Comparison of ENCODE assay signal across 14 cellular contexts in the genomic region with DNA sequence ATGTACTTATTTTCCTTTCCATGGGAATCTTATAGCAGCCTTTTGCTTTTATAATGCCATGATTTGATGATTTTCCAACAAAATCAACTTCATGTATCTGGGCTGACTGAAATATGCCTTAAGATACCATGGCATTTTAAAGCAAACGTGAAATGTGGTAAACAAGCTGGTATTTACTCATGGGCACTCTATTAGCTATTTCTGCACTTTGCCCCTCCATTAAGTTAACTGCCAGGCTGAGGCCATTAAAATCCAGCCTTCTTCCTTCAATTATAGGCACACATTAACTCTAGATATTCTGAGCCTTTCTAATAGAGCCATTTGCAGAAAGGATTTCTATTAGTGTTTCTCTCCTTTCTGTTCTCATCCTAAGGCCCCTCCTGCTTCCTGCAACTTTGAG. TPM values are rescaled to one million over a fixed set of nuclear protein-coding genes. Genes with fewer than 3 reads are reported as not detected.
DNase-seq lines count a peak whose midpoint lies in the region; ATAC-seq and TF ChIP-seq lines count a peak whose summit lies in the region.
"Had no signal": no experiment of that assay in that cellular context is flagged by ENCODE, and none has a peak within 500 bp of the region (broad histone marks: within the 10 kb centered on the region; RNA-seq: fewer than 3 reads in every experiment).

No MANE protein-coding gene starts in this region.

- peaks cover 4% of the 10 kb centered on the region for H3K27me3 ChIP-seq in prostate gland (replicated peaks; ENCODE audit: insufficient read depth)

- in situ Hi-C loops in G401 (cut with HindIII; ENCODE audit: low sequenced_read_pairs), result no loop called here

- H3K36me3 ChIP-seq in prostate gland, result no peaks in the 10 kb centered on the region

- no peak for ATAC-seq in HG03432 (IDR thresholded peaks at IDR 0.05; ENCODE audit: unreplicated experiment)

- TF ChIP-seq POLR2A in prostate gland (IDR thresholded peaks at IDR 0.05), result no peak

- peak overlapping the region in 1 of 2 donors; percentile 25 for H3K4me3 ChIP-seq in prostate gland

- H3K9me3 ChIP-seq in prostate gland, result no peaks in the 10 kb centered on the region
- H3K9me3 ChIP-seq: psoas muscle had no signal

- peak overlapping the region; percentile 84 for H3K4me3 Mint-ChIP-seq in endothelial cell (ENCODE audit: unreplicated experiment)
- H3K4me3 Mint-ChIP-seq in nephron progenitor cell, result peak overlapping the region; percentile 87
- H3K4me3 Mint-ChIP-seq: activated CD4-positive, alpha-beta memory T cell treated with anti-CD3 and anti-CD28 coated beads, Interleukin-2, amount 10 ng/mL, durations not matched to agents 7 days and 5 days; T-helper 2 cell treated with Interferon-gamma antibody and Interleukin-4, amounts not matched to agents 5 μg/mL and 100 μg/mL, for 36 hours had no signal

- H3K36me3 Mint-ChIP-seq in endothelial cell (ENCODE audit: low read depth, unreplicated experiment) (peaks cover 4% of the 10 kb centered on the region), nephron progenitor cell (ENCODE audit: low read depth) (no peaks in the 10 kb centered on the region)

- 24% methylated on average over 1 of the region's 1 CpG for WGBS in prostate gland

- DNase-seq in G401 (ENCODE audit: low spot score) (peak; percentile 43), NCI-H2227 (lab: John Stamatoyannopoulos, UW; ENCODE audit: unreplicated experiment) (peak; percentile 79), endothelial cell (ENCODE audit: low spot score) (no peak), nephron progenitor cell (no peak), DMS153 (lab: John Stamatoyannopoulos, UW) (no peak), NCI-H446 (lab: John Stamatoyannopoulos, UW) (no peak), prostate gland (ENCODE audit: low spot score) (no peak)
- DNase-seq: activated CD4-positive, alpha-beta memory T cell treated with anti-CD3 and anti-CD28 coated beads, Interleukin-2, amount 10 ng/mL, durations not matched to agents 7 days and 5 days; stimulated activated CD4-positive, alpha-beta T cell treated with anti-CD3 and anti-CD28 coated beads, Interleukin-2, amount 100 ng/mL, for 48 hours had no signal

- H3K27ac Mint-ChIP-seq in endothelial cell (ENCODE audit: unreplicated experiment) (no peak overlapping the region), nephron progenitor cell (no peak overlapping the region)
- H3K27ac Mint-ChIP-seq: activated CD4-positive, alpha-beta memory T cell treated with anti-CD3 and anti-CD28 coated beads, Interleukin-2, amount 10 ng/mL, durations not matched to agents 7 days and 5 days; T-helper 2 cell treated with Interferon-gamma antibody and Interleukin-4, amounts not matched to agents 5 μg/mL and 100 μg/mL, for 36 hours had no signal

- no peak overlapping the region for H3K27ac ChIP-seq in prostate gland
- H3K27ac ChIP-seq: psoas muscle had no signal

- H3K4me1 ChIP-seq in prostate gland (replicated peaks), result no peaks in the 10 kb centered on the region
- H3K4me1 ChIP-seq: psoas muscle had no signal

- H3K4me1 Mint-ChIP-seq in endothelial cell (ENCODE audit: unreplicated experiment) (peaks cover 11% of the 10 kb centered on the region), nephron progenitor cell (peaks cover 18% of the 10 kb centered on the region)
- H3K4me1 Mint-ChIP-seq: activated CD4-positive, alpha-beta memory T cell treated with anti-CD3 and anti-CD28 coated beads, Interleukin-2, amount 10 ng/mL, durations not matched to agents 7 days and 5 days had no signal

- H3K27me3 Mint-ChIP-seq in endothelial cell (ENCODE audit: unreplicated experiment) (peaks cover 13% of the 10 kb centered on the region), nephron progenitor cell (ENCODE audit: low read depth, poor library complexity) (peaks cover 44% of the 10 kb centered on the region)

- TF ChIP-seq CTCF in endothelial cell (IDR thresholded peaks at IDR 0.05; ENCODE audit: unreplicated experiment) (no peak), nephron progenitor cell (IDR thresholded peaks at IDR 0.05) (no peak), prostate gland (IDR thresholded peaks at IDR 0.05) (no peak)

- H3K9me3 Mint-ChIP-seq in endothelial cell (ENCODE audit: unreplicated experiment) (no peaks in the 10 kb centered on the region), nephron progenitor cell (peaks cover 4% of the 10 kb centered on the region)
- H3K9me3 Mint-ChIP-seq: activated CD4-positive, alpha-beta memory T cell treated with anti-CD3 and anti-CD28 coated beads, Interleukin-2, amount 10 ng/mL, durations not matched to agents 7 days and 5 days; T-helper 2 cell treated with Interferon-gamma antibody and Interleukin-4, amounts not matched to agents 5 μg/mL and 100 μg/mL, for 36 hours had no signal

- intact Hi-C loops in prostate gland (cut with DNase I), result no loop called here

RNA-seq across cellular contexts. Expression of a gene that starts 1.7 kb away (rescaled TPM):
- total RNA-seq in G401 (2014; rRNA removed; shearing (Covaris generic)), result not detected in 2 replicates
- total RNA-seq in endothelial cell (ENCODE audit: unreplicated experiment) (not detected), prostate gland (1 to 10 TPM; 2.7 to 8.8 TPM)
- total RNA-seq: activated CD4-positive, alpha-beta memory T cell treated with anti-CD3 and anti-CD28 coated beads, Interleukin-2, amount 10 ng/mL, durations not matched to agents 7 days and 5 days; mesenteric fat pad; NCI-H460 had no signal

Comparison
In these comparisons a context has a peak if more than half of its experiments do, and no peak if none do; other contexts are left out.
1. DNase-seq: peak in G401 (single experiment) and NCI-H2227 (single experiment); none in endothelial cell (single experiment), nephron progenitor cell (single experiment), DMS153 (single experiment), NCI-H446 (0 of 2) and prostate gland (single experiment).